In genomic region chr4:156609421-156609820, GRCh38 we compare ENCODE assay signal across 2 cellular contexts.
TF ChIP-seq lines count a peak whose summit lies in the region.

No MANE protein-coding gene starts in this region.

TF ChIP-seq in H1, 55 proteins besides CTCF, POLR2A, EP300 and RAD21:
- TF ChIP-seq RBBP5 (IDR thresholded peaks at IDR 0.05; ENCODE audit: borderline replicate concordance, low read depth, low read length): no peak
- TF ChIP-seq, protein P1, sequence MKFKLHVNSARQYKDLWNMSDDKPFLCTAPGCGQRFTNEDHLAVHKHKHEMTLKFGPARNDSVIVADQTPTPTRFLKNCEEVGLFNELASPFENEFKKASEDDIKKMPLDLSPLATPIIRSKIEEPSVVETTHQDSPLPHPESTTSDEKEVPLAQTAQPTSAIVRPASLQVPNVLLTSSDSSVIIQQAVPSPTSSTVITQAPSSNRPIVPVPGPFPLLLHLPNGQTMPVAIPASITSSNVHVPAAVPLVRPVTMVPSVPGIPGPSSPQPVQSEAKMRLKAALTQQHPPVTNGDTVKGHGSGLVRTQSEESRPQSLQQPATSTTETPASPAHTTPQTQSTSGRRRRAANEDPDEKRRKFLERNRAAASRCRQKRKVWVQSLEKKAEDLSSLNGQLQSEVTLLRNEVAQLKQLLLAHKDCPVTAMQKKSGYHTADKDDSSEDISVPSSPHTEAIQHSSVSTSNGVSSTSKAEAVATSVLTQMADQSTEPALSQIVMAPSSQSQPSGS (IDR thresholded peaks at IDR 0.05; ENCODE audit: low read length): no peak
- no peak for TF ChIP-seq YY1 (IDR thresholded peaks at IDR 0.05; ENCODE audit: low read depth, low read length)
- TF ChIP-seq SAP30 (IDR thresholded peaks at IDR 0.05; ENCODE audit: insufficient read depth, insufficient replicate concordance, low read length): no peak

TF ChIP-seq in HEK293T, 16 proteins besides CTCF, POLR2A, EP300 and RAD21:
- TF ChIP-seq ZNF384 (IDR thresholded peaks at IDR 0.05): no peak
- TF ChIP-seq ARNT (IDR thresholded peaks at IDR 0.05): no peak
- no peak for TF ChIP-seq TARDBP (IDR thresholded peaks at IDR 0.05)
- no peak for TF ChIP-seq NFRKB (IDR thresholded peaks at IDR 0.05)
- TF ChIP-seq SP1 (IDR thresholded peaks at IDR 0.05): no peak
- TF ChIP-seq BHLHE40 (IDR thresholded peaks at IDR 0.05; ENCODE audit: borderline replicate concordance): no peak
- TF ChIP-seq FOXK2 (IDR thresholded peaks at IDR 0.05): no peak
- TF ChIP-seq, protein P2, sequence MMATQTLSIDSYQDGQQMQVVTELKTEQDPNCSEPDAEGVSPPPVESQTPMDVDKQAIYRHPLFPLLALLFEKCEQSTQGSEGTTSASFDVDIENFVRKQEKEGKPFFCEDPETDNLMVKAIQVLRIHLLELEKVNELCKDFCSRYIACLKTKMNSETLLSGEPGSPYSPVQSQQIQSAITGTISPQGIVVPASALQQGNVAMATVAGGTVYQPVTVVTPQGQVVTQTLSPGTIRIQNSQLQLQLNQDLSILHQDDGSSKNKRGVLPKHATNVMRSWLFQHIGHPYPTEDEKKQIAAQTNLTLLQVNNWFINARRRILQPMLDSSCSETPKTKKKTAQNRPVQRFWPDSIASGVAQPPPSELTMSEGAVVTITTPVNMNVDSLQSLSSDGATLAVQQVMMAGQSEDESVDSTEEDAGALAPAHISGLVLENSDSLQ (IDR thresholded peaks at IDR 0.05): no peak
- TF ChIP-seq SUZ12 (IDR thresholded peaks at IDR 0.05): no peak
- TF ChIP-seq CTBP1 (IDR thresholded peaks at IDR 0.05; ENCODE audit: borderline replicate concordance): no peak
